13 cellular contexts compared by ENCODE assay signal in genomic region chr2:26185954-26186353, GRCh38. TPM values are rescaled to one million over a fixed set of nuclear protein-coding genes. Genes with fewer than 3 reads are reported as not detected.
DNase-seq lines count a peak whose midpoint lies in the region; ATAC-seq lines count a peak whose summit lies in the region.
"Had no signal": no experiment of that assay in that cellular context is flagged by ENCODE, and none has a peak within 500 bp of the region (broad histone marks: within the 10 kb centered on the region; RNA-seq: fewer than 3 reads in every experiment).

No MANE protein-coding gene starts in this region.

- H2BK15ac ChIP-seq in mesendoderm (replicated peaks; ENCODE audit: low read depth), result no peak overlapping the region

- H3K18ac ChIP-seq in mesendoderm (ENCODE audit: low read length), result no peak overlapping the region

- peak overlapping the region; percentile 76 for H3K4me3 Mint-ChIP-seq in activated naive CD4-positive, alpha-beta T cell treated with anti-CD3 and anti-CD28 coated beads, Interleukin-2, amount 50 U/mL, for 24 hours
- H3K4me3 Mint-ChIP-seq in activated T-helper 1 cell treated with anti-CD3 and anti-CD28 coated beads, Interleukin-12 subunit alpha, Interleukin-12 subunit beta, Interleukin-2, Interleukin-4 antibody, amounts not matched to agents 30 ng/mL and 10 ng/mL and 1 ng/mL, durations not matched to agents 14 hours and 24 hours and 36 hours, result peak overlapping the region; percentile 81

- no peak overlapping the region for H4K5ac ChIP-seq in mesendoderm (ENCODE audit: low read length)

- intact Hi-C loops in activated T-helper 1 cell treated with anti-CD3 and anti-CD28 coated beads, Interleukin-12 subunit alpha, Interleukin-12 subunit beta, Interleukin-2, Interleukin-4 antibody, amounts not matched to agents 30 ng/mL and 10 ng/mL and 1 ng/mL, durations not matched to agents 14 hours and 24 hours and 36 hours (cut with micrococcal nuclease), result loop anchor here (1.0 to 2.0 kb wide), 2 partner anchors 59 to 144 kb away; partner anchors contain the start of genes HADHA and HADHB

- DNase-seq in activated naive CD4-positive, alpha-beta T cell treated with anti-CD3 and anti-CD28 coated beads, Interleukin-2, amount 50 U/mL, for 72 hours (ENCODE audit: low spot score in 2 of 2), result no peak
- no peak for DNase-seq in activated T-helper 1 cell treated with anti-CD3 and anti-CD28 coated beads, Interleukin-12 subunit alpha, Interleukin-12 subunit beta, Interleukin-2, Interleukin-4 antibody, amounts not matched to agents 30 ng/mL and 10 ng/mL and 1 ng/mL, durations not matched to agents 14 hours and 24 hours and 36 hours (ENCODE audit: low spot score)
- DNase-seq in mesendoderm, result no peak
- DNase-seq in AG20443 (ENCODE audit: low spot score), result no peak
- DNase-seq in NOMO-1 (lab: John Stamatoyannopoulos, UW; ENCODE audit: unreplicated experiment in 2 of 2), result no peak
- DNase-seq: foreskin keratinocyte, left ventricle myocardium superior, T1000, trophoblast cell had no signal

- H3K4me2 ChIP-seq in mesendoderm (ENCODE audit: low read length), result no peak overlapping the region

- no peaks in the 10 kb centered on the region for H3K9me3 ChIP-seq in subcutaneous abdominal adipose tissue (ENCODE audit: control insufficient read depth in 5 of 5, low read length in 5 of 5)

- H4K8ac ChIP-seq in mesendoderm (ENCODE audit: low read depth, low read length), result no peak overlapping the region

- no peaks in the 10 kb centered on the region for H3K79me2 ChIP-seq in mesendoderm (ENCODE audit: control insufficient read depth, insufficient read depth, low read length)

- H3K4me1 ChIP-seq in mesendoderm (ENCODE audit: control insufficient read depth, low read depth, low read length) (no peaks in the 10 kb centered on the region), subcutaneous abdominal adipose tissue (ENCODE audit: control insufficient read depth in 5 of 5, insufficient read depth in 5 of 5, low read length in 5 of 5) (peaks cover 3 to 24% (median 24%) of the 10 kb centered on the region in 5 donors)
- H3K4me1 ChIP-seq: foreskin keratinocyte had no signal

- H3K36me3 Mint-ChIP-seq in activated naive CD4-positive, alpha-beta T cell treated with anti-CD3 and anti-CD28 coated beads, Interleukin-2, amount 50 U/mL, for 24 hours, result no peaks in the 10 kb centered on the region
- no peaks in the 10 kb centered on the region for H3K36me3 Mint-ChIP-seq in activated naive CD4-positive, alpha-beta T cell treated with anti-CD3 and anti-CD28 coated beads, Interleukin-2, amount 50 U/mL, for 72 hours
- peaks cover 4% of the 10 kb centered on the region for H3K36me3 Mint-ChIP-seq in activated T-helper 1 cell treated with anti-CD3 and anti-CD28 coated beads, Interleukin-12 subunit alpha, Interleukin-12 subunit beta, Interleukin-2, Interleukin-4 antibody, amounts not matched to agents 30 ng/mL and 10 ng/mL and 1 ng/mL, durations not matched to agents 14 hours and 24 hours and 36 hours (ENCODE audit: low read depth)

- peak overlapping the region; percentile 11 for H3K56ac ChIP-seq in mesendoderm (ENCODE audit: low read length)

- H3K27ac ChIP-seq in mesendoderm (ENCODE audit: low read depth, low read length) (no peak overlapping the region), subcutaneous abdominal adipose tissue (ENCODE audit: low read depth, low read length) (no peak overlapping the region)
- H3K27ac ChIP-seq: C4-2B, foreskin keratinocyte had no signal

- WGBS in mesendoderm (ENCODE audit: extremely low coverage, insufficient coverage, low lambda C conversion rate), result no CpG with 5 or more reads among the region's 11 CpGs

- H3K27ac Mint-ChIP-seq in activated naive CD4-positive, alpha-beta T cell treated with anti-CD3 and anti-CD28 coated beads, Interleukin-2, amount 50 U/mL, for 24 hours, result peak overlapping the region; percentile 21
- no peak overlapping the region for H3K27ac Mint-ChIP-seq in activated naive CD4-positive, alpha-beta T cell treated with anti-CD3 and anti-CD28 coated beads, Interleukin-2, amount 50 U/mL, for 72 hours
- peak overlapping the region; percentile 38 for H3K27ac Mint-ChIP-seq in activated T-helper 1 cell treated with anti-CD3 and anti-CD28 coated beads, Interleukin-12 subunit alpha, Interleukin-12 subunit beta, Interleukin-2, Interleukin-4 antibody, amounts not matched to agents 30 ng/mL and 10 ng/mL and 1 ng/mL, durations not matched to agents 14 hours and 24 hours and 36 hours

- H3K4me3 ChIP-seq in mesendoderm (ENCODE audit: low read length), result no peak overlapping the region
- peak overlapping the region in 3 of 5 donors; percentile 63 to 73 (median 68) for H3K4me3 ChIP-seq in subcutaneous abdominal adipose tissue (ENCODE audit: low read depth in 1 of 5, low read length in 5 of 5)

- H2BK120ac ChIP-seq in mesendoderm (ENCODE audit: low read depth, low read length), result no peak overlapping the region

- no peak overlapping the region for H3K4ac ChIP-seq in mesendoderm (ENCODE audit: low read depth, low read length)

- H3K9me3 Mint-ChIP-seq in activated naive CD4-positive, alpha-beta T cell treated with anti-CD3 and anti-CD28 coated beads, Interleukin-2, amount 50 U/mL, for 24 hours, result no peaks in the 10 kb centered on the region
- no peaks in the 10 kb centered on the region for H3K9me3 Mint-ChIP-seq in activated naive CD4-positive, alpha-beta T cell treated with anti-CD3 and anti-CD28 coated beads, Interleukin-2, amount 50 U/mL, for 72 hours
- no peaks in the 10 kb centered on the region for H3K9me3 Mint-ChIP-seq in activated T-helper 1 cell treated with anti-CD3 and anti-CD28 coated beads, Interleukin-12 subunit alpha, Interleukin-12 subunit beta, Interleukin-2, Interleukin-4 antibody, amounts not matched to agents 30 ng/mL and 10 ng/mL and 1 ng/mL, durations not matched to agents 14 hours and 24 hours and 36 hours

- H3K36me3 ChIP-seq in mesendoderm (ENCODE audit: control insufficient read depth, insufficient read depth, low read length) (peaks cover 2% of the 10 kb centered on the region), subcutaneous abdominal adipose tissue (ENCODE audit: control insufficient read depth in 5 of 5, insufficient read depth in 5 of 5, low read length in 5 of 5) (peaks cover 0 to 18% (median 13%) of the 10 kb centered on the region in 5 donors)

- no peak overlapping the region for H2BK5ac ChIP-seq in mesendoderm (ENCODE audit: low read length)

- H3K27me3 Mint-ChIP-seq in activated naive CD4-positive, alpha-beta T cell treated with anti-CD3 and anti-CD28 coated beads, Interleukin-2, amount 50 U/mL, for 24 hours, result peaks cover 8% of the 10 kb centered on the region
- peaks cover 12% of the 10 kb centered on the region for H3K27me3 Mint-ChIP-seq in activated T-helper 1 cell treated with anti-CD3 and anti-CD28 coated beads, Interleukin-12 subunit alpha, Interleukin-12 subunit beta, Interleukin-2, Interleukin-4 antibody, amounts not matched to agents 30 ng/mL and 10 ng/mL and 1 ng/mL, durations not matched to agents 14 hours and 24 hours and 36 hours (ENCODE audit: insufficient read depth)

- peaks cover 18% of the 10 kb centered on the region for H3K4me1 Mint-ChIP-seq in activated naive CD4-positive, alpha-beta T cell treated with anti-CD3 and anti-CD28 coated beads, Interleukin-2, amount 50 U/mL, for 24 hours
- peaks cover 8% of the 10 kb centered on the region for H3K4me1 Mint-ChIP-seq in activated T-helper 1 cell treated with anti-CD3 and anti-CD28 coated beads, Interleukin-12 subunit alpha, Interleukin-12 subunit beta, Interleukin-2, Interleukin-4 antibody, amounts not matched to agents 30 ng/mL and 10 ng/mL and 1 ng/mL, durations not matched to agents 14 hours and 24 hours and 36 hours (ENCODE audit: low read depth)

- ATAC-seq in activated naive CD4-positive, alpha-beta T cell treated with anti-CD3 and anti-CD28 coated beads, Interleukin-2, amount 50 U/mL, for 72 hours, result no peak
- ATAC-seq in GM21390 (IDR thresholded peaks at IDR 0.05; ENCODE audit: unreplicated experiment), result no peak
- ATAC-seq: foreskin keratinocyte had no signal

- no peaks in the 10 kb centered on the region for H3K27me3 ChIP-seq in mesendoderm (ENCODE audit: insufficient read depth, low read length, poor library complexity)
- H3K27me3 ChIP-seq in subcutaneous abdominal adipose tissue (ENCODE audit: control insufficient read depth in 5 of 5, insufficient read depth in 4 of 5, low read length in 5 of 5), result peaks cover 0 to 3% (median 0%) of the 10 kb centered on the region in 5 donors
- H3K27me3 ChIP-seq: foreskin keratinocyte had no signal

- no peak overlapping the region for H3K9ac ChIP-seq in mesendoderm (ENCODE audit: low read length)
- peak overlapping the region in 2 of 5 donors; percentile 70 to 80 for H3K9ac ChIP-seq in subcutaneous abdominal adipose tissue (ENCODE audit: low read length in 5 of 5)

- no peaks in the 10 kb centered on the region for H3K79me1 ChIP-seq in mesendoderm (ENCODE audit: low read length)

- H2AK5ac ChIP-seq in mesendoderm (ENCODE audit: low read length), result no peak overlapping the region

- H3K23ac ChIP-seq in mesendoderm (ENCODE audit: low read length), result no peak overlapping the region

RNA-seq across cellular contexts. Expression of gene GAREM2, which starts 13.1 kb away (rescaled TPM):
- 10 to 100 TPM in 1 of 2 donors, under 1 TPM in 1; 0.96 to 10.4 TPM for total RNA-seq in activated naive CD4-positive, alpha-beta T cell treated with anti-CD3 and anti-CD28 coated beads, Interleukin-2, amount 50 U/mL, for 72 hours
- total RNA-seq in activated T-helper 1 cell treated with anti-CD3 and anti-CD28 coated beads, Interleukin-12 subunit alpha, Interleukin-12 subunit beta, Interleukin-2, Interleukin-4 antibody, amounts not matched to agents 30 ng/mL and 10 ng/mL and 1 ng/mL, durations not matched to agents 14 hours and 24 hours and 36 hours, result 6.1 and 7.4 TPM in 2 replicates
- polyA plus RNA-seq in mesendoderm (2013, experiment 1 of 2), result 6.9 TPM
- 9.5 TPM for polyA plus RNA-seq in mesendoderm (2013, experiment 2 of 2)

RNA-seq across cellular contexts. Expression of gene HADHA, which starts 58.5 kb away (rescaled TPM):
- 100 to 1,000 TPM in 1 of 2 donors, 10 to 100 TPM in 1; 85.0 to 140 TPM for total RNA-seq in activated naive CD4-positive, alpha-beta T cell treated with anti-CD3 and anti-CD28 coated beads, Interleukin-2, amount 50 U/mL, for 72 hours
- 96.8 and 99.9 TPM in 2 replicates for total RNA-seq in activated T-helper 1 cell treated with anti-CD3 and anti-CD28 coated beads, Interleukin-12 subunit alpha, Interleukin-12 subunit beta, Interleukin-2, Interleukin-4 antibody, amounts not matched to agents 30 ng/mL and 10 ng/mL and 1 ng/mL, durations not matched to agents 14 hours and 24 hours and 36 hours
- polyA plus RNA-seq in mesendoderm (2013, experiment 1 of 2), result 65.2 TPM
- 65.8 TPM for polyA plus RNA-seq in mesendoderm (2013, experiment 2 of 2)

RNA-seq across cellular contexts. Expression of gene HADHB, which starts 58.8 kb away (rescaled TPM):
- 10 to 100 TPM; 60.8 to 74.1 TPM for total RNA-seq in activated naive CD4-positive, alpha-beta T cell treated with anti-CD3 and anti-CD28 coated beads, Interleukin-2, amount 50 U/mL, for 72 hours
- 78.8 and 78.9 TPM in 2 replicates for total RNA-seq in activated T-helper 1 cell treated with anti-CD3 and anti-CD28 coated beads, Interleukin-12 subunit alpha, Interleukin-12 subunit beta, Interleukin-2, Interleukin-4 antibody, amounts not matched to agents 30 ng/mL and 10 ng/mL and 1 ng/mL, durations not matched to agents 14 hours and 24 hours and 36 hours
- polyA plus RNA-seq in mesendoderm (2013, experiment 1 of 2), result 28.9 TPM
- polyA plus RNA-seq in mesendoderm (2013, experiment 2 of 2), result 28.2 TPM

Comparison
In these comparisons a context has a peak if more than half of its experiments do, and no peak if none do; other contexts are left out.
1. H3K27ac Mint-ChIP-seq: peak in activated naive CD4-positive, alpha-beta T cell treated with anti-CD3 and anti-CD28 coated beads, Interleukin-2, amount 50 U/mL, for 24 hours (single experiment) and activated T-helper 1 cell treated with anti-CD3 and anti-CD28 coated beads, Interleukin-12 subunit alpha, Interleukin-12 subunit beta, Interleukin-2, Interleukin-4 antibody, amounts not matched to agents 30 ng/mL and 10 ng/mL and 1 ng/mL, durations not matched to agents 14 hours and 24 hours and 36 hours (single experiment); none in activated naive CD4-positive, alpha-beta T cell treated with anti-CD3 and anti-CD28 coated beads, Interleukin-2, amount 50 U/mL, for 72 hours (0 of 2).